ENCODE assay signal across 20 cellular contexts in the genomic region with DNA sequence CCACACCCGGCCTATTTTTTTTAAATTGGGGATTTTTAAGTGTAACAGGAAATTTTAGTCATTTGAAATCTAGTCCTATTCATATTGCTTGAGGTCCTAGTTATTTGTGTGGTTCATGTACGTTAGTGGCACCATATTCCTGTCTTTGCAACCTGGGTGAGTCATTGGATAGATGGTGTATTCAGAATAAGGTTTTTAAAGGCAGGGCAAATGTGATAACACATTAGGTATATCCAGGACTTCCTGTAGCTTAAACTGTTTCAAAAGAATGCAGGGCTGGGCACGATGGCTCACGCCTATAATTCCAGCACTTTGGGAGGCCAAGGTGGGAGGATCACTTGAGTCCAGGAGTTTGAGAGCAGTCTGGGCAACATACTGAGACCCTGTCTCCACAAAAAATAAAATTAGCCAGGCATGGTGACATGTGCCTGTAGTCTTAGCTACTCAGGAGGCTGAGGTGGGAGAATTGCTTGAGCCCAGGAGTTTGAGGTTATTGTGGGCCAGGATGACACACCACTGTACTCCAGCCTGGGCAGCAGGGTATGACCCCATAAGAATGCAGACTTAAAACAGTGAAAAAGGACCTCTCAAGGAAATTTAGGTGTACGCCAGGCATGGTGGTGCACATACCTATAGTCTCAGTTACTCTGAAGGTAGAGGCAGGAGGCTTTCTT. TPM values are rescaled to one million over a fixed set of nuclear protein-coding genes. Genes with fewer than 3 reads are reported as not detected.
DNase-seq lines count a peak whose midpoint lies in the region; ATAC-seq and TF ChIP-seq lines count a peak whose summit lies in the region.
"Had no signal": no experiment of that assay in that cellular context is flagged by ENCODE, and none has a peak within 500 bp of the region (broad histone marks: within the 10 kb centered on the region; RNA-seq: fewer than 3 reads in every experiment).

No MANE protein-coding gene starts in this region.

- ATAC-seq in HG03280 (IDR thresholded peaks at IDR 0.05; ENCODE audit: unreplicated experiment) (no peak), GM19455 (IDR thresholded peaks at IDR 0.05; ENCODE audit: unreplicated experiment) (no peak), upper lobe of left lung (ENCODE audit: low FRiP score in 2 of 2) (no peak)
- ATAC-seq: PC-3, psoas muscle had no signal

- H3K4me3 Mint-ChIP-seq in activated naive CD8-positive, alpha-beta T cell = no peak overlapping the region
- H3K4me3 Mint-ChIP-seq in activated naive CD8-positive, alpha-beta T cell treated with anti-CD3 and anti-CD28 coated beads for 36 hours = no peak overlapping the region
- H3K4me3 Mint-ChIP-seq in activated T-helper 2 cell treated with anti-CD3 and anti-CD28 coated beads, Interferon-gamma antibody, Interleukin-2, Interleukin-4, amounts not matched to agents 10 μg/mL and 5 μg/mL and 100 μg/mL, durations not matched to agents 14 hours and 24 hours and 36 hours (ENCODE audit: low read depth) = peak overlapping the region; percentile 64
- H3K4me3 Mint-ChIP-seq: IgD-negative memory B cell, nephron progenitor cell had no signal

- no peak for DNase-seq in activated naive CD8-positive, alpha-beta T cell treated with anti-CD3 and anti-CD28 coated beads for 36 hours
- no peak for DNase-seq in activated T-helper 2 cell treated with anti-CD3 and anti-CD28 coated beads, Interferon-gamma antibody, Interleukin-2, Interleukin-4, amounts not matched to agents 10 μg/mL and 5 μg/mL and 100 μg/mL, durations not matched to agents 14 hours and 24 hours and 36 hours (ENCODE audit: low spot score)
- no peak for DNase-seq in hepatocyte (ENCODE audit: low spot score)
- DNase-seq in stomach = no peak
- DNase-seq in upper lobe of left lung = no peak
- DNase-seq: CD4-positive, CD25-positive, alpha-beta regulatory T cell; mesenchymal stem cell; NCI-H1694 treated with DMSO at 0.1 percent for 48 hours; nephron progenitor cell; PC-3; psoas muscle; stimulated activated CD8-positive, alpha-beta memory T cell treated with anti-CD3 and anti-CD28 coated beads, Interleukin-4, amount 100 ng/mL, for 48 hours; testis had no signal

- no peaks in the 10 kb centered on the region for H4K20me1 ChIP-seq in hepatocyte (ENCODE audit: insufficient read depth, poor library complexity, severe bottlenecking)

- H3K27me3 ChIP-seq in hepatocyte (no peaks in the 10 kb centered on the region), stomach (no peaks in the 10 kb centered on the region), upper lobe of left lung (no peaks in the 10 kb centered on the region)
- H3K27me3 ChIP-seq: SJSA1, testis had no signal

- TF ChIP-seq POLR2A in stomach (IDR thresholded peaks at IDR 0.05) (no peak), upper lobe of left lung (IDR thresholded peaks at IDR 0.05) (no peak)

- H3K4me3 ChIP-seq in hepatocyte (no peak overlapping the region), stomach (no peak overlapping the region), upper lobe of left lung (no peak overlapping the region)
- H3K4me3 ChIP-seq: HAP-1, psoas muscle, SJSA1, testis had no signal

- TF ChIP-seq EP300 in stomach (IDR thresholded peaks at IDR 0.05) = no peak
- no peak for TF ChIP-seq EP300 in upper lobe of left lung (IDR thresholded peaks at IDR 0.05)

- H3K79me2 ChIP-seq in hepatocyte = peaks cover 22% of the 10 kb centered on the region

- peak overlapping the region; percentile 59 for H3K4me2 ChIP-seq in hepatocyte

- peaks cover 46% of the 10 kb centered on the region for H3K4me1 Mint-ChIP-seq in activated naive CD8-positive, alpha-beta T cell (ENCODE audit: low read depth)
- H3K4me1 Mint-ChIP-seq in activated naive CD8-positive, alpha-beta T cell treated with anti-CD3 and anti-CD28 coated beads for 36 hours = peaks cover 31% of the 10 kb centered on the region
- peaks cover 43% of the 10 kb centered on the region for H3K4me1 Mint-ChIP-seq in activated T-helper 2 cell treated with anti-CD3 and anti-CD28 coated beads, Interferon-gamma antibody, Interleukin-2, Interleukin-4, amounts not matched to agents 10 μg/mL and 5 μg/mL and 100 μg/mL, durations not matched to agents 14 hours and 24 hours and 36 hours (ENCODE audit: low read depth)
- H3K4me1 Mint-ChIP-seq: nephron progenitor cell had no signal

- intact Hi-C loops in activated T-helper 2 cell treated with anti-CD3 and anti-CD28 coated beads, Interferon-gamma antibody, Interleukin-2, Interleukin-4, amounts not matched to agents 10 μg/mL and 5 μg/mL and 100 μg/mL, durations not matched to agents 14 hours and 24 hours and 36 hours (cut with micrococcal nuclease) = no loop called here
- intact Hi-C loops in stomach (cut with DNase I; ENCODE audit: low total_unique reads) = no loop called here

- H3K27ac ChIP-seq in hepatocyte (peak overlapping the region; percentile 60), stomach (peak overlapping the region; percentile 36 to 58 (median 46)), upper lobe of left lung (no peak overlapping the region)
- H3K27ac ChIP-seq: HL-60, psoas muscle, SJSA1, testis had no signal

- H3K27ac Mint-ChIP-seq in activated naive CD8-positive, alpha-beta T cell = peak overlapping the region; percentile 86
- no peak overlapping the region for H3K27ac Mint-ChIP-seq in activated naive CD8-positive, alpha-beta T cell treated with anti-CD3 and anti-CD28 coated beads for 36 hours
- H3K27ac Mint-ChIP-seq in activated T-helper 2 cell treated with anti-CD3 and anti-CD28 coated beads, Interferon-gamma antibody, Interleukin-2, Interleukin-4, amounts not matched to agents 10 μg/mL and 5 μg/mL and 100 μg/mL, durations not matched to agents 14 hours and 24 hours and 36 hours = peak overlapping the region; percentile 88
- H3K27ac Mint-ChIP-seq: CD4-positive, CD25-positive, alpha-beta regulatory T cell; nephron progenitor cell had no signal

- H3K4me1 ChIP-seq in hepatocyte (ENCODE audit: insufficient read depth) = peaks cover 10% of the 10 kb centered on the region
- H3K4me1 ChIP-seq in stomach = peaks cover 11 to 26% (median 13%) of the 10 kb centered on the region in 4 donors
- peaks cover 0 to 6% (median under 1%) of the 10 kb centered on the region in 4 donors for H3K4me1 ChIP-seq in upper lobe of left lung
- H3K4me1 ChIP-seq: testis had no signal

- WGBS in hepatocyte (ENCODE audit: low lambda C conversion rate, missing lambda C conversion rate) = 52% methylated on average over 5 of the region's 5 CpGs
- 40 to 70% (median 55%) methylated on average over 5 of the region's 5 CpGs for WGBS in stomach, 5 donors
- 77 to 89% methylated on average over 5 of the region's 5 CpGs for WGBS in upper lobe of left lung, 2 donors

- H3K9me3 Mint-ChIP-seq in activated naive CD8-positive, alpha-beta T cell (ENCODE audit: low read depth) = no peaks in the 10 kb centered on the region
- H3K9me3 Mint-ChIP-seq in activated naive CD8-positive, alpha-beta T cell treated with anti-CD3 and anti-CD28 coated beads for 36 hours = no peaks in the 10 kb centered on the region
- H3K9me3 Mint-ChIP-seq in activated T-helper 2 cell treated with anti-CD3 and anti-CD28 coated beads, Interferon-gamma antibody, Interleukin-2, Interleukin-4, amounts not matched to agents 10 μg/mL and 5 μg/mL and 100 μg/mL, durations not matched to agents 14 hours and 24 hours and 36 hours = no peaks in the 10 kb centered on the region
- H3K9me3 Mint-ChIP-seq: CD4-positive, CD25-positive, alpha-beta regulatory T cell; IgD-negative memory B cell; nephron progenitor cell had no signal

- no peaks in the 10 kb centered on the region for H3K27me3 Mint-ChIP-seq in activated naive CD8-positive, alpha-beta T cell
- H3K27me3 Mint-ChIP-seq in activated naive CD8-positive, alpha-beta T cell treated with anti-CD3 and anti-CD28 coated beads for 36 hours = no peaks in the 10 kb centered on the region
- H3K27me3 Mint-ChIP-seq in activated T-helper 2 cell treated with anti-CD3 and anti-CD28 coated beads, Interferon-gamma antibody, Interleukin-2, Interleukin-4, amounts not matched to agents 10 μg/mL and 5 μg/mL and 100 μg/mL, durations not matched to agents 14 hours and 24 hours and 36 hours (ENCODE audit: low read depth) = no peaks in the 10 kb centered on the region
- H3K27me3 Mint-ChIP-seq: CD4-positive, CD25-positive, alpha-beta regulatory T cell; IgD-negative memory B cell had no signal

- H3K36me3 Mint-ChIP-seq in activated naive CD8-positive, alpha-beta T cell = peaks cover 4% of the 10 kb centered on the region
- peaks cover 42% of the 10 kb centered on the region for H3K36me3 Mint-ChIP-seq in activated naive CD8-positive, alpha-beta T cell treated with anti-CD3 and anti-CD28 coated beads for 36 hours
- H3K36me3 Mint-ChIP-seq in activated T-helper 2 cell treated with anti-CD3 and anti-CD28 coated beads, Interferon-gamma antibody, Interleukin-2, Interleukin-4, amounts not matched to agents 10 μg/mL and 5 μg/mL and 100 μg/mL, durations not matched to agents 14 hours and 24 hours and 36 hours (ENCODE audit: low read depth) = peaks cover 57% of the 10 kb centered on the region
- H3K36me3 Mint-ChIP-seq: CD4-positive, CD25-positive, alpha-beta regulatory T cell had no signal

- no peaks in the 10 kb centered on the region for H3K9me2 ChIP-seq in hepatocyte (replicated peaks; ENCODE audit: insufficient read depth)

- H3K36me3 ChIP-seq in hepatocyte (replicated peaks; ENCODE audit: insufficient read depth, low read depth) (no peaks in the 10 kb centered on the region), stomach (peaks cover 13 to 61% (median 56%) of the 10 kb centered on the region in 4 donors), upper lobe of left lung (peaks cover 3 to 41% (median 23%) of the 10 kb centered on the region in 4 donors)

- no peak overlapping the region for H2AFZ ChIP-seq in hepatocyte

- TF ChIP-seq CTCF in hepatocyte (IDR thresholded peaks at IDR 0.05; ENCODE audit: poor library complexity) (no peak), stomach (IDR thresholded peaks at IDR 0.05) (no peak), upper lobe of left lung (IDR thresholded peaks at IDR 0.05) (no peak)

- H3K9me3 ChIP-seq in hepatocyte (ENCODE audit: low read depth) (no peaks in the 10 kb centered on the region), stomach (no peaks in the 10 kb centered on the region), upper lobe of left lung (no peaks in the 10 kb centered on the region)
- H3K9me3 ChIP-seq: HAP-1, psoas muscle, SJSA1, testis had no signal

RNA-seq across cellular contexts. Expression of gene ATP6V0A2, which starts 8.1 kb away (rescaled TPM):
- 10 to 100 TPM; 49.5 to 54.3 TPM for total RNA-seq in activated naive CD8-positive, alpha-beta T cell treated with anti-CD3 and anti-CD28 coated beads for 36 hours
- total RNA-seq in activated T-helper 2 cell treated with anti-CD3 and anti-CD28 coated beads, Interferon-gamma antibody, Interleukin-2, Interleukin-4, amounts not matched to agents 10 μg/mL and 5 μg/mL and 100 μg/mL, durations not matched to agents 14 hours and 24 hours and 36 hours = 115 and 122 TPM in 2 replicates
- total RNA-seq in hepatocyte (21.6 and 25.8 TPM in 2 replicates), stomach (10 to 100 TPM in 3 of 5 donors, 1 to 10 TPM in 2; 4.7 to 91.2 (median 46.5) TPM), upper lobe of left lung (10 to 100 TPM; 19.3 to 52.4 (median 25.3) TPM)
- polyA plus RNA-seq in hepatocyte (14.6 and 19.0 TPM in 2 replicates), stomach (1 to 10 TPM; 2.1 to 3.8 (median 3.3) TPM)

RNA-seq across cellular contexts. Expression of gene DNAH10, which starts 41.8 kb away (rescaled TPM):
- under 1 TPM; 0.06 to 0.22 TPM for total RNA-seq in activated naive CD8-positive, alpha-beta T cell treated with anti-CD3 and anti-CD28 coated beads for 36 hours
- 0.25 and 0.41 TPM in 2 replicates for total RNA-seq in activated T-helper 2 cell treated with anti-CD3 and anti-CD28 coated beads, Interferon-gamma antibody, Interleukin-2, Interleukin-4, amounts not matched to agents 10 μg/mL and 5 μg/mL and 100 μg/mL, durations not matched to agents 14 hours and 24 hours and 36 hours
- total RNA-seq in hepatocyte (0.28 and 0.60 TPM in 2 replicates), stomach (under 1 TPM in 2 of 5 donors, not detected in 3; under 0.01 to 0.92 TPM), upper lobe of left lung (10 to 100 TPM in 2 of 6 donors, 1 to 10 TPM in 3, under 1 TPM in 1; 0.31 to 46.0 (median 8.3) TPM)
- polyA plus RNA-seq in hepatocyte (0.22 and 0.68 TPM in 2 replicates), stomach (under 1 TPM; 0.03 to 0.25 (median 0.15) TPM)

RNA-seq across cellular contexts. Expression of gene TCTN2, which starts 49.4 kb away (rescaled TPM):
- 1 to 10 TPM; 3.3 to 3.6 TPM for total RNA-seq in activated naive CD8-positive, alpha-beta T cell treated with anti-CD3 and anti-CD28 coated beads for 36 hours
- 3.0 and 3.3 TPM in 2 replicates for total RNA-seq in activated T-helper 2 cell treated with anti-CD3 and anti-CD28 coated beads, Interferon-gamma antibody, Interleukin-2, Interleukin-4, amounts not matched to agents 10 μg/mL and 5 μg/mL and 100 μg/mL, durations not matched to agents 14 hours and 24 hours and 36 hours
- 4.4 and 4.7 TPM in 2 replicates for total RNA-seq in hepatocyte
- 2.7 and 2.9 TPM in 2 replicates for polyA plus RNA-seq in hepatocyte
- total RNA-seq in stomach = 10 to 100 TPM in 3 of 5 donors, 1 to 10 TPM in 2; 1.2 to 24.1 (median 17.1) TPM
- polyA plus RNA-seq in stomach = 1 to 10 TPM; 2.1 to 2.8 (median 2.8) TPM
- total RNA-seq in upper lobe of left lung = 10 to 100 TPM in 5 of 6 donors, 1 to 10 TPM in 1; 8.4 to 22.3 (median 14.8) TPM

Comparison
In these comparisons a context has a peak if more than half of its experiments do, and no peak if none do; other contexts are left out.
1. H3K27ac ChIP-seq: peak in hepatocyte (single experiment) and stomach (5 of 5); none in upper lobe of left lung (0 of 4).